Comparison of ENCODE assay signal across 1 cellular context in genomic region chr17:76671123-76671911, GRCh38.
TF ChIP-seq lines count a peak whose summit lies in the region.

No MANE protein-coding gene starts in this region.

TF ChIP-seq in HepG2, 621 proteins besides CTCF, POLR2A, EP300 and RAD21 (continued from another document and continues in another):
- TF ChIP-seq HMGXB3 (CRISPR knock-in tag; IDR thresholded peaks at IDR 0.05; ENCODE audit: borderline replicate concordance) (peak; percentile 41; the same call in 1 of the 2 replicates), TRIM22 (IDR thresholded peaks at IDR 0.05) (no peak), PCBP2 (optimal IDR thresholded peaks at IDR 0.05; ENCODE audit: low read depth, low read length, poor library complexity, severe bottlenecking) (no peak), GRHL1 (CRISPR knock-in tag; conservative IDR thresholded peaks at IDR 0.05) (no peak), SMARCE1 (IDR thresholded peaks at IDR 0.05; ENCODE audit: borderline replicate concordance) (no peak), RXRA (CRISPR knock-in tag; IDR thresholded peaks at IDR 0.05) (peak; percentile 77), SYNCRIP (IDR thresholded peaks at IDR 0.05; ENCODE audit: insufficient read depth, low read depth, low read length) (no peak), ADNP (CRISPR knock-in tag; IDR thresholded peaks at IDR 0.05) (no peak), SMC3 (IDR thresholded peaks at IDR 0.05; ENCODE audit: low read length) (no peak), ZNF451 (CRISPR knock-in tag; IDR thresholded peaks at IDR 0.05) (no peak), FOXK2 (IDR thresholded peaks at IDR 0.05) (peak; percentile 76), MXI1 (IDR thresholded peaks at IDR 0.05; ENCODE audit: borderline replicate concordance, low read depth, low read length) (no peak; the same call in 1 of the 3 replicates), FOSL1 (CRISPR knock-in tag; IDR thresholded peaks at IDR 0.05; ENCODE audit: borderline replicate concordance) (no peak), ZNF597 (CRISPR knock-in tag; IDR thresholded peaks at IDR 0.05) (no peak), ZNF260 (CRISPR knock-in tag; IDR thresholded peaks at IDR 0.05; ENCODE audit: borderline replicate concordance, low read depth) (no peak), NFYB (CRISPR knock-in tag; IDR thresholded peaks at IDR 0.05) (peak; percentile 99), ZNF318 (CRISPR knock-in tag; IDR thresholded peaks at IDR 0.05) (peak; percentile 81; the same call in 1 of the 2 replicates), KAT8 (CRISPR knock-in tag; IDR thresholded peaks at IDR 0.05) (peak; percentile 75), ZBED4 (CRISPR knock-in tag; IDR thresholded peaks at IDR 0.05; ENCODE audit: borderline replicate concordance) (peak; percentile 92), GTF3A (CRISPR knock-in tag; conservative IDR thresholded peaks at IDR 0.05) (no peak), PHF21A (CRISPR knock-in tag; IDR thresholded peaks at IDR 0.05) (peak; percentile 80), ZBTB37 (CRISPR knock-in tag; IDR thresholded peaks at IDR 0.05) (no peak), ZNF503 (CRISPR knock-in tag; IDR thresholded peaks at IDR 0.05) (0 out of 2 replicates have a peak, but pooled peaks have one; percentile 24), ZFP36 (IDR thresholded peaks at IDR 0.05; ENCODE audit: borderline replicate concordance, low read depth, low read length, partially characterized antibody) (peak; percentile 5), ZNF33A (CRISPR knock-in tag; IDR thresholded peaks at IDR 0.05; ENCODE audit: borderline replicate concordance) (no peak), TFDP2 (CRISPR knock-in tag; IDR thresholded peaks at IDR 0.05) (peak; percentile 62; the same call in 1 of the 2 replicates)
